Comparison of ENCODE assay signal across 17 cellular contexts in genomic region chr17:9974460-9975381, GRCh38.
DNase-seq lines count a peak whose midpoint lies in the region; ATAC-seq and TF ChIP-seq lines count a peak whose summit lies in the region.
"Had no signal": no experiment of that assay in that cellular context is flagged by ENCODE, and none has a peak within 500 bp of the region (broad histone marks: within the 10 kb centered on the region; RNA-seq: fewer than 3 reads in every experiment).

No MANE protein-coding gene starts in this region.

- H3K36me3 ChIP-seq in HEK293 (ENCODE audit: control insufficient read depth in 2 of 2, insufficient read depth in 1 of 2, low read length in 2 of 2) = no peaks in the 10 kb centered on the region
- H3K36me3 ChIP-seq in mesenchymal stem cell (ENCODE audit: control insufficient read depth in 1 of 2, insufficient read depth in 2 of 2, low read depth in 1 of 2, low read length in 2 of 2) = peaks cover 3 to 20% of the 10 kb centered on the region in 2 experiments
- H3K36me3 ChIP-seq: right lobe of liver had no signal

- no peak overlapping the region for H4K8ac ChIP-seq in mesenchymal stem cell (ENCODE audit: low read length)

- no peak overlapping the region for H3K14ac ChIP-seq in mesenchymal stem cell (ENCODE audit: low read length in 2 of 2)

- peak overlapping the region; percentile 40 for H2BK15ac ChIP-seq in mesenchymal stem cell (ENCODE audit: low read depth, poor library complexity, severe bottlenecking)

- H3K4me1 ChIP-seq in HEK293 (ENCODE audit: control insufficient read depth, insufficient read depth, low read length) = peaks cover 25% of the 10 kb centered on the region
- H3K4me1 ChIP-seq in mesenchymal stem cell (ENCODE audit: control insufficient read depth, insufficient read depth, low read depth, low read length) = peaks cover 12% of the 10 kb centered on the region
- H3K4me1 ChIP-seq: right lobe of liver had no signal

- DNase-seq in chondrocyte (ENCODE audit: low spot score) (no peak), mesenchymal stem cell (no peak), GM13977 (ENCODE audit: low spot score) (no peak), NCI-H748 treated with DMSO at 0.1 percent for 48 hours (lab: John Stamatoyannopoulos, UW) (no peak), NCI-H69 (lab: John Stamatoyannopoulos, UW) (no peak)
- no peak for DNase-seq in stimulated activated effector memory CD8-positive, alpha-beta T cell treated with anti-CD3 and anti-CD28 coated beads, Interleukin-12 subunit alpha, Interleukin-12 subunit beta, amount 100 ng/mL, for 72 hours (ENCODE audit: low spot score in 2 of 2)
- DNase-seq in activated CD4-positive, CD25-positive, alpha-beta regulatory T cell treated with anti-CD3 and anti-CD28 coated beads, Interleukin-2, amount 50 U/mL, for 72 hours = no peak
- DNase-seq: activated T-cell treated with anti-CD3 and anti-CD28 coated beads, Interleukin-2, amount 50 U/mL, for 4 hours; effector memory CD4-positive, alpha-beta T cell; HCEC 1CT; NCI-H2081 treated with DMSO at 0.1 percent for 48 hours; SHP77; stimulated activated CD4-positive, alpha-beta T cell treated with anti-CD3 and anti-CD28 coated beads, Interleukin-4, amount 100 ng/mL, for 4 hours had no signal

- H3K4me3 Mint-ChIP-seq in chondrocyte (ENCODE audit: unreplicated experiment) = peak overlapping the region; percentile 10
- H3K4me3 Mint-ChIP-seq in stimulated activated effector memory CD8-positive, alpha-beta T cell treated with anti-CD3 and anti-CD28 coated beads, Interleukin-12 subunit alpha, Interleukin-12 subunit beta, amount 100 ng/mL, for 72 hours = no peak overlapping the region
- H3K4me3 Mint-ChIP-seq: activated naive CD8-positive, alpha-beta T cell; activated T-cell treated with anti-CD3 and anti-CD28 coated beads, Interleukin-2, amount 50 U/mL, for 4 hours; neural crest cell had no signal

- no peak overlapping the region for H2BK12ac ChIP-seq in mesenchymal stem cell (ENCODE audit: low read length in 2 of 2)

- no peaks in the 10 kb centered on the region for H3K36me3 Mint-ChIP-seq in chondrocyte (ENCODE audit: low read depth)
- no peaks in the 10 kb centered on the region for H3K36me3 Mint-ChIP-seq in stimulated activated effector memory CD8-positive, alpha-beta T cell treated with anti-CD3 and anti-CD28 coated beads, Interleukin-12 subunit alpha, Interleukin-12 subunit beta, amount 100 ng/mL, for 72 hours
- H3K36me3 Mint-ChIP-seq: activated naive CD8-positive, alpha-beta T cell had no signal

- TF ChIP-seq CTCF in HEK293 (tag by site-specific recombination; IDR thresholded peaks at IDR 0.05) = no peak
- TF ChIP-seq CTCF in chondrocyte (IDR thresholded peaks at IDR 0.05) = no peak
- TF ChIP-seq CTCF in GM13977 (IDR thresholded peaks at IDR 0.05; ENCODE audit: extremely low read depth, insufficient read depth, missing control alignments) = no peak

- H2AFZ ChIP-seq in mesenchymal stem cell (ENCODE audit: low read depth, low read length) = no peak overlapping the region

- peaks cover 2% of the 10 kb centered on the region for H3K79me1 ChIP-seq in mesenchymal stem cell (replicated peaks; ENCODE audit: low read length, poor library complexity, severe bottlenecking)

- H3K23ac ChIP-seq in mesenchymal stem cell (ENCODE audit: low read length in 2 of 2) = no peak overlapping the region

- WGBS in mesenchymal stem cell = 92% methylated on average over 15 of the region's 16 CpGs

- H3K27ac ChIP-seq in HEK293 (ENCODE audit: extremely low read depth, low read depth, low read length) = peak overlapping the region; percentile 83
- no peak overlapping the region for H3K27ac ChIP-seq in mesenchymal stem cell (ENCODE audit: low read length, poor library complexity, severe bottlenecking)
- H3K27ac ChIP-seq: right lobe of liver had no signal

- no peaks in the 10 kb centered on the region for H3K9me3 Mint-ChIP-seq in chondrocyte (ENCODE audit: low read depth)
- H3K9me3 Mint-ChIP-seq in stimulated activated effector memory CD8-positive, alpha-beta T cell treated with anti-CD3 and anti-CD28 coated beads, Interleukin-12 subunit alpha, Interleukin-12 subunit beta, amount 100 ng/mL, for 72 hours = no peaks in the 10 kb centered on the region
- H3K9me3 Mint-ChIP-seq: activated T-cell treated with anti-CD3 and anti-CD28 coated beads, Interleukin-2, amount 50 U/mL, for 4 hours; neural crest cell had no signal

- H3K4ac ChIP-seq in mesenchymal stem cell (ENCODE audit: low read depth in 1 of 2, low read length in 2 of 2) = no peak overlapping the region

- POLR2A ChIA-PET in HEK293 (lab: Yijun Ruan, JAX) = no interaction called here

- ATAC-seq in stimulated activated effector memory CD8-positive, alpha-beta T cell treated with anti-CD3 and anti-CD28 coated beads, Interleukin-12 subunit alpha, Interleukin-12 subunit beta, amount 100 ng/mL, for 72 hours = no peak
- ATAC-seq: activated T-cell treated with anti-CD3 and anti-CD28 coated beads, Interleukin-2, amount 50 U/mL, for 4 hours; right lobe of liver had no signal

- no peak overlapping the region for H4K91ac ChIP-seq in mesenchymal stem cell (ENCODE audit: low read length)

- H3K18ac ChIP-seq in mesenchymal stem cell (ENCODE audit: low read depth in 1 of 2, low read length in 2 of 2) = no peak overlapping the region

- peaks cover 35% of the 10 kb centered on the region for H3K4me1 Mint-ChIP-seq in chondrocyte (ENCODE audit: low read depth)
- H3K4me1 Mint-ChIP-seq in stimulated activated effector memory CD8-positive, alpha-beta T cell treated with anti-CD3 and anti-CD28 coated beads, Interleukin-12 subunit alpha, Interleukin-12 subunit beta, amount 100 ng/mL, for 72 hours = peaks cover 9% of the 10 kb centered on the region

- H3K27ac Mint-ChIP-seq in chondrocyte (ENCODE audit: unreplicated experiment) = peak overlapping the region; percentile 39
- peak overlapping the region; percentile 35 for H3K27ac Mint-ChIP-seq in stimulated activated effector memory CD8-positive, alpha-beta T cell treated with anti-CD3 and anti-CD28 coated beads, Interleukin-12 subunit alpha, Interleukin-12 subunit beta, amount 100 ng/mL, for 72 hours
- H3K27ac Mint-ChIP-seq: activated naive CD8-positive, alpha-beta T cell had no signal

- H3K27me3 Mint-ChIP-seq in chondrocyte (ENCODE audit: low read depth) = no peaks in the 10 kb centered on the region
- H3K27me3 Mint-ChIP-seq: activated naive CD8-positive, alpha-beta T cell had no signal

- no peak overlapping the region for H2BK5ac ChIP-seq in mesenchymal stem cell (ENCODE audit: low read depth, low read length, poor library complexity, severe bottlenecking)

- peak overlapping the region; percentile 38 for H3K4me2 ChIP-seq in mesenchymal stem cell (ENCODE audit: low read length, poor library complexity, severe bottlenecking)

- H3K9me3 ChIP-seq in HEK293 (ENCODE audit: control insufficient read depth, insufficient read depth, low read depth, low read length) (no peaks in the 10 kb centered on the region), mesenchymal stem cell (ENCODE audit: control insufficient read depth, low read length) (no peaks in the 10 kb centered on the region)
- H3K9me3 ChIP-seq: right lobe of liver had no signal

- no peak overlapping the region for H2BK120ac ChIP-seq in mesenchymal stem cell (ENCODE audit: low read depth, low read length)

- no peaks in the 10 kb centered on the region for H3K27me3 ChIP-seq in mesenchymal stem cell (ENCODE audit: control insufficient read depth in 1 of 2, insufficient read depth in 1 of 2, low read length in 2 of 2)
- H3K27me3 ChIP-seq: right lobe of liver had no signal

- peak overlapping the region; percentile 63 for H3K9ac ChIP-seq in mesenchymal stem cell (ENCODE audit: low read length)

- CTCF ChIA-PET in HEK293 (lab: Yijun Ruan, JAX) = interaction anchor here (0.6 to 1.3 kb wide), 5 partner anchors 9 to 675 kb away, joined by 3 to 4 read pairs (median 3); no protein-coding TSS in a partner anchor

- in situ Hi-C loops in GM13977 (cut with MboI; ENCODE audit: low pct_unique_long_range_greater_than_20kb, low sequenced_read_pairs, unreplicated experiment) = loop anchor here (25.0 kb wide), 1 partner anchor 638 kb away; no protein-coding TSS in a partner anchor

- H3K4me3 ChIP-seq in HEK293 (ENCODE audit: low read depth, low read length) (no peak overlapping the region), mesenchymal stem cell (ENCODE audit: insufficient read depth in 1 of 2, low read depth in 1 of 2, low read length in 2 of 2) (no peak overlapping the region)
- H3K4me3 ChIP-seq: right lobe of liver had no signal

- H2AK5ac ChIP-seq in mesenchymal stem cell (ENCODE audit: low read length, severe bottlenecking) = no peak overlapping the region

TF ChIP-seq in HEK293, 187 proteins besides CTCF, POLR2A, EP300 and RAD21:
- no peak for TF ChIP-seq KLF16 (tag by site-specific recombination; IDR thresholded peaks at IDR 0.05)
- no peak for TF ChIP-seq ZNF510 (tag by site-specific recombination; IDR thresholded peaks at IDR 0.05; ENCODE audit: insufficient replicate concordance)
- TF ChIP-seq WT1 (tag by site-specific recombination; IDR thresholded peaks at IDR 0.05) = no peak
- no peak for TF ChIP-seq ZNF791 (tag by site-specific recombination; IDR thresholded peaks at IDR 0.05)
- TF ChIP-seq ZNF184 (tag by site-specific recombination; IDR thresholded peaks at IDR 0.05) = peak; percentile 60; the same call in 1 of the 2 replicates
- no peak for TF ChIP-seq ZBTB8A (tag by site-specific recombination; IDR thresholded peaks at IDR 0.05)
- TF ChIP-seq OVOL3 (tag by site-specific recombination; IDR thresholded peaks at IDR 0.05) = no peak
